In the genomic region with DNA sequence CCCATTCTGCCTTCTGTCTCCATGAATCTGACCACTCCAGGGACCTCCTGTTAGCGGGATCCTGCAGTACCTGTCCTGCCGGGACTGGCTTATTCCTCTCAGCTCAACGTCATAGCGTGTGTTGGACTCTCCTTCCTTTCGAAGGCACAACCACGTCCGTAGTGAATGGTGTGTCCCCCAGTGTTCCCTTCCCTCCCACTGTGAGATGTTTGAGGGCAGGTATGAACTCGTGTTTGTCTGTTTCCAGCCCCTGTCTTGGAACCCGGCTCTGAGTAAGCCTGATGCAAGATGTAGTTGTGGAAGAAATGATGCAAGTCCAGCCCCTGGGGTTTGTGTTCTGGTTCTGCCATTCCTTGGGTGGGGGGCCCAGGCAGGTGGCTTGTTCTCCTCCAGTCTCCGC, we compare ENCODE assay signal across 20 cellular contexts. TPM values are rescaled to one million over a fixed set of nuclear protein-coding genes. Genes with fewer than 3 reads are reported as not detected.
"Had no signal": no experiment of that assay in that cellular context is flagged by ENCODE, and none has a peak within 500 bp of the region (broad histone marks: within the 10 kb centered on the region; RNA-seq: fewer than 3 reads in every experiment).

No MANE protein-coding gene starts in this region.

- FAIRE-seq: RCC 7860 had no signal

- H3K36me3 Mint-ChIP-seq: activated naive CD8-positive, alpha-beta T cell treated with anti-CD3 and anti-CD28 coated beads for 36 hours had no signal

- H3K4me3 Mint-ChIP-seq: activated CD8-positive, alpha-beta T cell treated with anti-CD3 and anti-CD28 coated beads for 36 hours; activated naive CD8-positive, alpha-beta T cell treated with anti-CD3 and anti-CD28 coated beads for 36 hours; T-helper 1 cell treated with Interleukin-12 subunit alpha and Interleukin-12 subunit beta and Interleukin-4 antibody, amounts not matched to agents 30 μg/mL and 1 μg/mL, for 36 hours had no signal

- H3K4me1 Mint-ChIP-seq: activated naive CD8-positive, alpha-beta T cell treated with anti-CD3 and anti-CD28 coated beads for 36 hours had no signal

- H3K9me3 Mint-ChIP-seq: activated CD8-positive, alpha-beta T cell treated with anti-CD3 and anti-CD28 coated beads for 36 hours; activated naive CD8-positive, alpha-beta T cell treated with anti-CD3 and anti-CD28 coated beads for 36 hours; T-helper 1 cell treated with Interleukin-12 subunit alpha and Interleukin-12 subunit beta and Interleukin-4 antibody, amounts not matched to agents 30 μg/mL and 1 μg/mL, for 36 hours had no signal

- ATAC-seq: activated CD4-positive, CD25-positive, alpha-beta regulatory T cell treated with anti-CD3 and anti-CD28 coated beads, Interleukin-2, amount 50 U/mL, for 24 hours; activated CD8-positive, alpha-beta T cell treated with anti-CD3 and anti-CD28 coated beads for 36 hours had no signal

- H3K27ac Mint-ChIP-seq: activated CD8-positive, alpha-beta T cell treated with anti-CD3 and anti-CD28 coated beads for 36 hours; activated naive CD8-positive, alpha-beta T cell treated with anti-CD3 and anti-CD28 coated beads for 36 hours; T-helper 1 cell treated with Interleukin-12 subunit alpha and Interleukin-12 subunit beta and Interleukin-4 antibody, amounts not matched to agents 30 μg/mL and 1 μg/mL, for 36 hours had no signal

- DNase-seq: activated CD4-positive, alpha-beta T cell treated with anti-CD3 and anti-CD28 coated beads for 4 hours; activated CD8-positive, alpha-beta memory T cell treated with anti-CD3 and anti-CD28 coated beads, Interleukin-2, amount 50 U/mL, for 48 hours; activated CD8-positive, alpha-beta T cell treated with anti-CD3 and anti-CD28 coated beads for 36 hours; activated naive CD8-positive, alpha-beta T cell treated with anti-CD3 and anti-CD28 coated beads for 36 hours; activated T-cell treated with anti-CD3 and anti-CD28 coated beads, Interleukin-2, amount 50 U/mL, for 1 hour; caudate nucleus; Karpas-422; MM.1S; NCI-H1105; NCI-H1436 treated with DMSO at 0.1 percent for 48 hours; NCI-H187; NCI-H2081; NCI-H510A treated with DMSO at 0.1 percent for 48 hours; NCI-H69; NK-92 treated with Interleukin-12 subunit alpha and Interleukin-12 subunit beta, amount 100 ng/mL, for 24 hours; SHP77 treated with DMSO at 0.1 percent for 48 hours had no signal

RNA-seq across cellular contexts. Expression of a gene that starts 10.5 kb away (rescaled TPM):
- total RNA-seq: activated CD8-positive, alpha-beta T cell treated with anti-CD3 and anti-CD28 coated beads for 36 hours; activated naive CD8-positive, alpha-beta T cell treated with anti-CD3 and anti-CD28 coated beads for 36 hours; SK-MEL-5 had no signal
